In the genomic region with DNA sequence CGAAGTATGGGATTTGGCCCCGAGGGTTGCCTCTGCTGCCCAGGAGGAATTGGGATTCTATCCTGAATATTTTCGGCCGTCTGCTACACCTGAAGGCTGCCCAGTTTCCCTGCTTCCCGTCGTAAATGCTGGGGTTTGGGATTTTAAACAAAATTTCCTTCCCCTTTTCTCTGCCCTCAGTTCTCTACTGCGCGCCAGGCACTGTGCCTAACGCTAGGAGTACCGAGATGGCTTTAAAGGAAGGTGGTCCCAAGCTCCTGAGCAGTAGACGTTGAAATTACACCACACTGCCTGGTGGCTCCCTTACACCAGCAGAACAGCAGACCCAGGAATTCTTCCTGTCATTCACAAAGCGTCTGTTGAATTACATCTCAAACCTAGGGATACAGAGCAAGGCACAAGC, we compare ENCODE assay signal across 9 cellular contexts. TPM values are rescaled to one million over a fixed set of nuclear protein-coding genes. Genes with fewer than 3 reads are reported as not detected.
DNase-seq lines count a peak whose midpoint lies in the region; ATAC-seq and TF ChIP-seq lines count a peak whose summit lies in the region.
"Had no signal": no experiment of that assay in that cellular context is flagged by ENCODE, and none has a peak within 500 bp of the region (broad histone marks: within the 10 kb centered on the region; RNA-seq: fewer than 3 reads in every experiment).

No MANE protein-coding gene starts in this region.

- no peaks in the 10 kb centered on the region for H3K27me3 ChIP-seq in sigmoid colon

- peaks cover 28% of the 10 kb centered on the region for H3K4me1 Mint-ChIP-seq in CD14-positive monocyte
- peaks cover 24% of the 10 kb centered on the region for H3K4me1 Mint-ChIP-seq in activated T-cell treated with anti-CD3 and anti-CD28 coated beads, Interleukin-2, amount 50 U/mL, for 4 hours (ENCODE audit: low read depth)

- peaks cover 0 to 34% (median 25%) of the 10 kb centered on the region in 4 donors for H3K4me1 ChIP-seq in sigmoid colon

- no peaks in the 10 kb centered on the region for H3K9me3 ChIP-seq in sigmoid colon

- TF ChIP-seq EP300 in sigmoid colon (IDR thresholded peaks at IDR 0.05), result no peak

- H3K27ac ChIP-seq in sigmoid colon, result peak overlapping the region; percentile 55 to 80 (median 72)

- H3K36me3 ChIP-seq in sigmoid colon, result peaks cover 0 to 17% (median 5%) of the 10 kb centered on the region in 4 donors

- TF ChIP-seq POLR2A in sigmoid colon (IDR thresholded peaks at IDR 0.05), result no peak

- 3% methylated on average over 12 of the region's 12 CpGs for WGBS in sigmoid colon, 2 donors

- intact Hi-C loops in CD14-positive monocyte (cut with micrococcal nuclease) (loop anchor here (5.0 to 10.0 kb wide), 3 partner anchors 74 to 123 kb away; a partner anchor contains a TSS), left cardiac atrium (cut with DNase I) (loop anchor here in 1 of 2 donors (2.0 to 5.0 kb wide), 2 partner anchors 74 to 123 kb away; a partner anchor contains a TSS), sigmoid colon (cut with DNase I) (loop anchor here (2.0 to 10.0 kb wide), 4 partner anchors 77 to 753 kb away; a partner anchor contains a TSS)

- peaks cover 8 to 13% of the 10 kb centered on the region in 2 donors for H3K36me3 Mint-ChIP-seq in CD14-positive monocyte
- H3K36me3 Mint-ChIP-seq in activated T-cell treated with anti-CD3 and anti-CD28 coated beads, Interleukin-2, amount 50 U/mL, for 4 hours (ENCODE audit: insufficient read depth), result peaks cover 7% of the 10 kb centered on the region

- peak overlapping the region; percentile 84 to 92 for H3K4me3 Mint-ChIP-seq in CD14-positive monocyte
- H3K4me3 Mint-ChIP-seq in activated T-cell treated with anti-CD3 and anti-CD28 coated beads, Interleukin-2, amount 50 U/mL, for 4 hours, result peak overlapping the region; percentile 80

- peaks cover 0 to 7% (median 2%) of the 10 kb centered on the region in 7 donors for H3K9me3 Mint-ChIP-seq in CD14-positive monocyte
- H3K9me3 Mint-ChIP-seq in activated T-cell treated with anti-CD3 and anti-CD28 coated beads, Interleukin-2, amount 50 U/mL, for 4 hours, result no peaks in the 10 kb centered on the region

- peaks cover 0 to 9% (median 4%) of the 10 kb centered on the region in 3 donors for H3K27me3 Mint-ChIP-seq in CD14-positive monocyte (ENCODE audit: low read depth in 3 of 3)
- H3K27me3 Mint-ChIP-seq in activated T-cell treated with anti-CD3 and anti-CD28 coated beads, Interleukin-2, amount 50 U/mL, for 4 hours (ENCODE audit: low read depth), result no peaks in the 10 kb centered on the region

- TF ChIP-seq CTCF in CD14-positive monocyte (IDR thresholded peaks at IDR 0.05) (no peak), sigmoid colon (IDR thresholded peaks at IDR 0.05) (no peak)

- H3K4me3 ChIP-seq in sigmoid colon, result peak overlapping the region; percentile 84 to 94 (median 86)

- peak overlapping the region; percentile 23 to 91 (median 78) for H3K27ac Mint-ChIP-seq in CD14-positive monocyte

- ATAC-seq in HG03354 (IDR thresholded peaks at IDR 0.05; ENCODE audit: poor library complexity, severe bottlenecking, unreplicated experiment), result peak; percentile 27
- no peak for ATAC-seq in activated T-cell treated with anti-CD3 and anti-CD28 coated beads, Interleukin-2, amount 50 U/mL, for 4 hours
- ATAC-seq in left cardiac atrium, result peak; percentile 10 to 11
- no peak for ATAC-seq in GM21367 (IDR thresholded peaks at IDR 0.05; ENCODE audit: unreplicated experiment)
- no peak for ATAC-seq in HG03025 (IDR thresholded peaks at IDR 0.05; ENCODE audit: low FRiP score, unreplicated experiment)

- DNase-seq in CD14-positive monocyte (ENCODE audit: low spot score) (no peak), left cardiac atrium (no peak), sigmoid colon (no peak), GF-D8 (lab: John Stamatoyannopoulos, UW) (no peak)
- no peak for DNase-seq in activated T-cell treated with anti-CD3 and anti-CD28 coated beads, Interleukin-2, amount 50 U/mL, for 4 hours

RNA-seq across cellular contexts. Expression of a gene that starts 0.6 kb away (rescaled TPM):
- polyA plus RNA-seq in CD14-positive monocyte (1 to 10 TPM; 6.5 to 7.0 TPM), sigmoid colon (10 to 100 TPM; 15.6 to 19.4 (median 18.7) TPM)
- total RNA-seq in activated T-cell treated with anti-CD3 and anti-CD28 coated beads, Interleukin-2, amount 50 U/mL, for 4 hours, result 10 to 100 TPM; 42.9 to 46.3 (median 44.6) TPM
- total RNA-seq in left cardiac atrium (10 to 100 TPM; 14.0 to 14.8 TPM), sigmoid colon (10 to 100 TPM; 19.7 to 25.7 (median 23.0) TPM)

RNA-seq across cellular contexts. Expression of a gene that starts 13.0 kb away (rescaled TPM):
- polyA plus RNA-seq in CD14-positive monocyte, result not detected
- not detected for total RNA-seq in activated T-cell treated with anti-CD3 and anti-CD28 coated beads, Interleukin-2, amount 50 U/mL, for 4 hours
- under 1 TPM in 1 of 2 donors, not detected in 1; 0.09 TPM for total RNA-seq in left cardiac atrium
- total RNA-seq in sigmoid colon, result not detected
- polyA plus RNA-seq in sigmoid colon, result under 1 TPM in 1 of 3 donors, not detected in 2; 0.06 TPM
- total RNA-seq: left colon had no signal

Comparison
In these comparisons a context has a peak if more than half of its experiments do, and no peak if none do; other contexts are left out.
1. ATAC-seq: peak in HG03354 (single experiment) and left cardiac atrium (2 of 2); none in activated T-cell treated with anti-CD3 and anti-CD28 coated beads, Interleukin-2, amount 50 U/mL, for 4 hours (0 of 2), GM21367 (single experiment) and HG03025 (single experiment).